ENCODE assay signal across 8 cellular contexts in genomic region chr18:12236934-12237832, GRCh38. TPM values are rescaled to one million over a fixed set of nuclear protein-coding genes. Genes with fewer than 3 reads are reported as not detected.
A peak's percentile ranks its signal among the peaks of the same experiment; 100 is the strongest.
DNase-seq lines count a peak whose midpoint lies in the region; ATAC-seq lines count a peak whose summit lies in the region.

No MANE protein-coding gene starts in this region.

- POLR2A ChIA-PET in naive thymus-derived CD4-positive, alpha-beta T cell (lab: Charles Lee) = no interaction called here

- CTCF ChIA-PET in naive thymus-derived CD4-positive, alpha-beta T cell (lab: Charles Lee) = no interaction called here

- no peaks in the 10 kb centered on the region for H3K36me3 ChIP-seq in naive thymus-derived CD4-positive, alpha-beta T cell (ENCODE audit: control insufficient read depth in 2 of 3, insufficient read depth in 3 of 3, low read length in 3 of 3)

- no peaks in the 10 kb centered on the region for H3K9me3 Mint-ChIP-seq in naive thymus-derived CD4-positive, alpha-beta T cell
- no peaks in the 10 kb centered on the region for H3K9me3 Mint-ChIP-seq in stimulated activated memory B cell treated with anti-CD40 and anti-IgM and Interleukin-4, amounts not matched to agents 10 μg/mL and 1 μg/mL and 100 μg/mL, for 72 hours

- no peaks in the 10 kb centered on the region for H3K9me3 ChIP-seq in naive thymus-derived CD4-positive, alpha-beta T cell (ENCODE audit: control insufficient read depth in 2 of 3, low read length in 3 of 3)

- intact Hi-C loops in naive thymus-derived CD4-positive, alpha-beta T cell (cut with micrococcal nuclease) = loop anchor here (5.0 to 10.0 kb wide), 3 partner anchors 132 to 1385 kb away; no protein-coding TSS in a partner anchor

- H3K27ac ChIP-seq in naive thymus-derived CD4-positive, alpha-beta T cell (ENCODE audit: low read depth, low read length) = no peak overlapping the region

- peak; percentile 70 for DNase-seq in 8988T
- peak; percentile 53 for DNase-seq in NCI-H82 treated with DMSO at 0.1 percent for 48 hours (lab: John Stamatoyannopoulos, UW; ENCODE audit: unreplicated experiment)
- peak; percentile 10 to 27 for DNase-seq in activated CD8-positive, alpha-beta memory T cell treated with anti-CD3 and anti-CD28 coated beads for 4 hours (ENCODE audit: low read depth in 2 of 2)
- peak; percentile 71 for DNase-seq in epidermal melanocyte (ENCODE audit: insufficient read length, low spot score)
- DNase-seq in naive thymus-derived CD4-positive, alpha-beta T cell = peak in 7 of 9 donors; percentile 24 to 78 (median 49)

- peaks cover 16 to 42% (median 36%) of the 10 kb centered on the region in 5 donors for H3K27me3 Mint-ChIP-seq in naive thymus-derived CD4-positive, alpha-beta T cell
- peaks cover 47% of the 10 kb centered on the region for H3K27me3 Mint-ChIP-seq in stimulated activated memory B cell treated with anti-CD40 and anti-IgM and Interleukin-4, amounts not matched to agents 10 μg/mL and 1 μg/mL and 100 μg/mL, for 72 hours

- no peaks in the 10 kb centered on the region for H3K36me3 Mint-ChIP-seq in naive thymus-derived CD4-positive, alpha-beta T cell
- no peaks in the 10 kb centered on the region for H3K36me3 Mint-ChIP-seq in stimulated activated memory B cell treated with anti-CD40 and anti-IgM and Interleukin-4, amounts not matched to agents 10 μg/mL and 1 μg/mL and 100 μg/mL, for 72 hours

- no peaks in the 10 kb centered on the region for H3K27me3 ChIP-seq in naive thymus-derived CD4-positive, alpha-beta T cell (ENCODE audit: control insufficient read depth in 2 of 2, insufficient read depth in 2 of 2, low read length in 2 of 2)

- H3K4me3 ChIP-seq in naive thymus-derived CD4-positive, alpha-beta T cell (ENCODE audit: low read length) = no peak overlapping the region

- no peaks in the 10 kb centered on the region for H3K4me1 ChIP-seq in naive thymus-derived CD4-positive, alpha-beta T cell (ENCODE audit: control insufficient read depth in 2 of 2, insufficient read depth in 2 of 2, low read length in 2 of 2)

- no peak overlapping the region for H3K4me3 Mint-ChIP-seq in naive thymus-derived CD4-positive, alpha-beta T cell
- peak overlapping the region; percentile 33 for H3K4me3 Mint-ChIP-seq in stimulated activated memory B cell treated with anti-CD40 and anti-IgM and Interleukin-4, amounts not matched to agents 10 μg/mL and 1 μg/mL and 100 μg/mL, for 72 hours

- peaks cover 0 to 5% (median 0%) of the 10 kb centered on the region in 7 donors for H3K4me1 Mint-ChIP-seq in naive thymus-derived CD4-positive, alpha-beta T cell
- H3K4me1 Mint-ChIP-seq in stimulated activated memory B cell treated with anti-CD40 and anti-IgM and Interleukin-4, amounts not matched to agents 10 μg/mL and 1 μg/mL and 100 μg/mL, for 72 hours = no peaks in the 10 kb centered on the region

- ATAC-seq in GM18498 (IDR thresholded peaks at IDR 0.05; ENCODE audit: unreplicated experiment) = peak; percentile 87
- ATAC-seq in HG03159 (IDR thresholded peaks at IDR 0.05; ENCODE audit: unreplicated experiment) = peak; percentile 80
- ATAC-seq in naive thymus-derived CD4-positive, alpha-beta T cell = peak; percentile 86
- peak; percentile 88 for ATAC-seq in stimulated activated memory B cell treated with anti-CD40 and anti-IgM and Interleukin-4, amounts not matched to agents 10 μg/mL and 1 μg/mL and 100 μg/mL, for 72 hours

- H3K27ac Mint-ChIP-seq in naive thymus-derived CD4-positive, alpha-beta T cell = no peak overlapping the region
- no peak overlapping the region for H3K27ac Mint-ChIP-seq in stimulated activated memory B cell treated with anti-CD40 and anti-IgM and Interleukin-4, amounts not matched to agents 10 μg/mL and 1 μg/mL and 100 μg/mL, for 72 hours

RNA-seq across cellular contexts. Expression of gene CIDEA, which starts 17.0 kb away (rescaled TPM):
- not detected for total RNA-seq in naive thymus-derived CD4-positive, alpha-beta T cell
- not detected for polyA plus RNA-seq in naive thymus-derived CD4-positive, alpha-beta T cell

Comparison
In these comparisons a context has a peak if more than half of its experiments do, and no peak if none do; other contexts are left out.
1. DNase-seq: peak in every context shown above with its lines; median percentile 71 in epidermal melanocyte; 70 in 8988T; 53 in NCI-H82 treated with DMSO at 0.1 percent for 48 hours; 49 in naive thymus-derived CD4-positive, alpha-beta T cell; 18 in activated CD8-positive, alpha-beta memory T cell treated with anti-CD3 and anti-CD28 coated beads for 4 hours.